ENCODE assay signal across 8 cellular contexts in genomic region chr12:121033625-121034349, GRCh38. TPM values are rescaled to one million over a fixed set of nuclear protein-coding genes. Genes with fewer than 3 reads are reported as not detected.
DNase-seq lines count a peak whose midpoint lies in the region; TF ChIP-seq lines count a peak whose summit lies in the region.

No MANE protein-coding gene starts in this region.

- H3K4me1 Mint-ChIP-seq in neural progenitor cell, result peaks cover 5% of the 10 kb centered on the region

- no peaks in the 10 kb centered on the region for H3K9me3 ChIP-seq in neural progenitor cell (ENCODE audit: low read depth)

- H3K4me3 Mint-ChIP-seq in neural progenitor cell, result no peak overlapping the region

- H3K4me1 ChIP-seq in neural progenitor cell, result no peaks in the 10 kb centered on the region

- H3K79me2 ChIP-seq in neural progenitor cell (ENCODE audit: low read depth), result no peaks in the 10 kb centered on the region

- H3K36me3 Mint-ChIP-seq in neural progenitor cell, result no peaks in the 10 kb centered on the region

- no peak overlapping the region for H3K27ac Mint-ChIP-seq in neural progenitor cell

- no peaks in the 10 kb centered on the region for H3F3A ChIP-seq in neural progenitor cell (ENCODE audit: low read depth)

- H3K27ac ChIP-seq in neural progenitor cell, result no peak overlapping the region

- no peaks in the 10 kb centered on the region for H4K20me1 ChIP-seq in neural progenitor cell (ENCODE audit: low read depth)

- peaks cover 11% of the 10 kb centered on the region for H3K27me3 Mint-ChIP-seq in neural progenitor cell (ENCODE audit: insufficient read depth, low read depth)

- no peak overlapping the region for H3K4me3 ChIP-seq in neural progenitor cell

- no peak overlapping the region for H3K9ac ChIP-seq in neural progenitor cell

- no peak for TF ChIP-seq CTCF in neural progenitor cell (IDR thresholded peaks at IDR 0.05)

- no peaks in the 10 kb centered on the region for H3K27me3 ChIP-seq in neural progenitor cell

- DNase-seq in HPDE6-E6E7 (ENCODE audit: extremely low spot score) (peak; percentile 36), globus pallidus (ENCODE audit: low spot score) (no peak), NAMALWA (ENCODE audit: low spot score) (no peak), cerebellar nuclear complex (lab: John Stamatoyannopoulos, UW) (no peak), neural progenitor cell (ENCODE audit: low spot score) (no peak)
- DNase-seq in activated CD4-positive, alpha-beta T cell treated with anti-CD3 and anti-CD28 coated beads for 1 hour, result peak; percentile 41
- DNase-seq in effector CD4-positive, alpha-beta T cell, result peak; percentile 41
- peak; percentile 36 to 51 (median 51) for DNase-seq in stimulated activated CD4-positive, alpha-beta T cell treated with anti-CD3 and anti-CD28 coated beads, TNF-alpha, amount 100 ng/mL, for 24 hours (ENCODE audit: low read depth in 3 of 3)

- H3K4me2 ChIP-seq in neural progenitor cell, result no peak overlapping the region

- H3K9me3 Mint-ChIP-seq in neural progenitor cell, result no peaks in the 10 kb centered on the region

- H2AFZ ChIP-seq in neural progenitor cell (replicated peaks), result no peak overlapping the region

- no peaks in the 10 kb centered on the region for H3K36me3 ChIP-seq in neural progenitor cell

RNA-seq across cellular contexts. Expression of gene OASL, which starts 5.3 kb away (rescaled TPM):
- not detected in 2 replicates for total RNA-seq in neural progenitor cell (ENCODE audit: low replicate concordance)

RNA-seq across cellular contexts. Expression of gene C12orf43, which starts 17.5 kb away (rescaled TPM):
- 12.8 and 18.8 TPM in 2 replicates for total RNA-seq in neural progenitor cell (ENCODE audit: low replicate concordance)

RNA-seq across cellular contexts. Expression of gene HNF1A, which starts 55.4 kb away (rescaled TPM):
- total RNA-seq in neural progenitor cell (ENCODE audit: low replicate concordance), result not detected in 2 replicates

Comparison
In these comparisons a context has a peak if more than half of its experiments do, and no peak if none do; other contexts are left out.
1. DNase-seq: peak in HPDE6-E6E7 (single experiment), activated CD4-positive, alpha-beta T cell treated with anti-CD3 and anti-CD28 coated beads for 1 hour (single experiment), effector CD4-positive, alpha-beta T cell (single experiment) and stimulated activated CD4-positive, alpha-beta T cell treated with anti-CD3 and anti-CD28 coated beads, TNF-alpha, amount 100 ng/mL, for 24 hours (3 of 3); none in globus pallidus (single experiment), NAMALWA (single experiment), cerebellar nuclear complex (0 of 2) and neural progenitor cell (single experiment).